In genomic region chr3:38320638-38321037, GRCh38 we compare ENCODE assay signal across 7 cellular contexts. TPM values are rescaled to one million over a fixed set of nuclear protein-coding genes. Genes with fewer than 3 reads are reported as not detected.
"Had no signal": no experiment of that assay in that cellular context is flagged by ENCODE, and none has a peak within 500 bp of the region (broad histone marks: within the 10 kb centered on the region; RNA-seq: fewer than 3 reads in every experiment).

No MANE protein-coding gene starts in this region.

RNA-seq across cellular contexts. Expression of gene SLC22A14, which starts 38.5 kb away (rescaled TPM):
- total RNA-seq: neural crest cell, right atrium auricular region, sigmoid colon had no signal

RNA-seq across cellular contexts. Expression of gene SLC22A13, which starts 55.0 kb away (rescaled TPM):
- total RNA-seq: right atrium auricular region, skeletal muscle tissue had no signal
- polyA plus RNA-seq: neural cell, ovary, smooth muscle cell had no signal
